8 cellular contexts compared by ENCODE assay signal in genomic region chr14:55731881-55732498, GRCh38.
DNase-seq lines count a peak whose midpoint lies in the region; ATAC-seq and TF ChIP-seq lines count a peak whose summit lies in the region.

No MANE protein-coding gene starts in this region.

- no peak for ATAC-seq in activated CD8-positive, alpha-beta T cell treated with anti-CD3 and anti-CD28 coated beads, Interleukin-2, amount 10 ng/mL, durations not matched to agents 7 days and 5 days
- no peak for ATAC-seq in stimulated activated memory B cell treated with anti-CD40 and anti-IgM and Interleukin-4, amounts not matched to agents 10 μg/mL and 1 μg/mL and 100 μg/mL, for 72 hours
- no peak for ATAC-seq in HG03439 (IDR thresholded peaks at IDR 0.05; ENCODE audit: unreplicated experiment)

- no peaks in the 10 kb centered on the region for H3K4me1 Mint-ChIP-seq in activated CD8-positive, alpha-beta T cell treated with anti-CD3 and anti-CD28 coated beads, Interleukin-2, amount 10 ng/mL, durations not matched to agents 7 days and 5 days (ENCODE audit: low read depth)
- no peaks in the 10 kb centered on the region for H3K4me1 Mint-ChIP-seq in stimulated activated memory B cell treated with anti-CD40 and anti-IgM and Interleukin-4, amounts not matched to agents 10 μg/mL and 1 μg/mL and 100 μg/mL, for 72 hours

- DNase-seq in GM10248 (ENCODE audit: extremely low spot score) (no peak), NCI-H1694 (lab: John Stamatoyannopoulos, UW) (peak; percentile 42), epithelial cell of proximal tubule (ENCODE audit: low read depth) (no peak), retinal pigment epithelial cell (ENCODE audit: low read depth) (no peak), SW480 (ENCODE audit: low spot score) (no peak)
- DNase-seq in activated CD8-positive, alpha-beta T cell treated with anti-CD3 and anti-CD28 coated beads, Interleukin-2, amount 10 ng/mL, durations not matched to agents 7 days and 5 days: peak; percentile 64

- CTCF ChIA-PET in GM10248 (lab: Yijun Ruan, JAX): interaction anchor here (0.9 to 4.7 kb wide), 28 partner anchors 10 to 743 kb away, joined by 3 to 39 read pairs (median 3); no protein-coding TSS in a partner anchor
- CTCF ChIA-PET in activated CD8-positive, alpha-beta T cell treated with anti-CD3 and anti-CD28 coated beads, Interleukin-2, amount 10 ng/mL, durations not matched to agents 7 days and 5 days (lab: Charles Lee): interaction anchor here (0.7 to 6.0 kb wide), 22 partner anchors 8 to 745 kb away, joined by 3 to 39 read pairs (median 3); no protein-coding TSS in a partner anchor

- peaks cover 6% of the 10 kb centered on the region for H3K9me3 Mint-ChIP-seq in activated CD8-positive, alpha-beta T cell treated with anti-CD3 and anti-CD28 coated beads, Interleukin-2, amount 10 ng/mL, durations not matched to agents 7 days and 5 days (ENCODE audit: insufficient read depth)
- H3K9me3 Mint-ChIP-seq in stimulated activated memory B cell treated with anti-CD40 and anti-IgM and Interleukin-4, amounts not matched to agents 10 μg/mL and 1 μg/mL and 100 μg/mL, for 72 hours: peaks cover 9% of the 10 kb centered on the region

- H3K27ac Mint-ChIP-seq in activated CD8-positive, alpha-beta T cell treated with anti-CD3 and anti-CD28 coated beads, Interleukin-2, amount 10 ng/mL, durations not matched to agents 7 days and 5 days: no peak overlapping the region
- H3K27ac Mint-ChIP-seq in stimulated activated memory B cell treated with anti-CD40 and anti-IgM and Interleukin-4, amounts not matched to agents 10 μg/mL and 1 μg/mL and 100 μg/mL, for 72 hours: no peak overlapping the region

- H3K27me3 Mint-ChIP-seq in activated CD8-positive, alpha-beta T cell treated with anti-CD3 and anti-CD28 coated beads, Interleukin-2, amount 10 ng/mL, durations not matched to agents 7 days and 5 days (ENCODE audit: low read depth): peaks cover 7% of the 10 kb centered on the region
- no peaks in the 10 kb centered on the region for H3K27me3 Mint-ChIP-seq in stimulated activated memory B cell treated with anti-CD40 and anti-IgM and Interleukin-4, amounts not matched to agents 10 μg/mL and 1 μg/mL and 100 μg/mL, for 72 hours

- no peaks in the 10 kb centered on the region for H3K36me3 Mint-ChIP-seq in activated CD8-positive, alpha-beta T cell treated with anti-CD3 and anti-CD28 coated beads, Interleukin-2, amount 10 ng/mL, durations not matched to agents 7 days and 5 days (ENCODE audit: low read depth)
- H3K36me3 Mint-ChIP-seq in stimulated activated memory B cell treated with anti-CD40 and anti-IgM and Interleukin-4, amounts not matched to agents 10 μg/mL and 1 μg/mL and 100 μg/mL, for 72 hours: no peaks in the 10 kb centered on the region

- no peak overlapping the region for H3K4me3 Mint-ChIP-seq in activated CD8-positive, alpha-beta T cell treated with anti-CD3 and anti-CD28 coated beads, Interleukin-2, amount 10 ng/mL, durations not matched to agents 7 days and 5 days
- no peak overlapping the region for H3K4me3 Mint-ChIP-seq in stimulated activated memory B cell treated with anti-CD40 and anti-IgM and Interleukin-4, amounts not matched to agents 10 μg/mL and 1 μg/mL and 100 μg/mL, for 72 hours

- peak; percentile 56 for TF ChIP-seq CTCF in GM10248 (IDR thresholded peaks at IDR 0.05; ENCODE audit: control extremely low read depth, extremely low read depth, low read depth, missing control alignments)
- peak; percentile 83 for TF ChIP-seq CTCF in epithelial cell of proximal tubule (conservative IDR thresholded peaks at IDR 0.05; ENCODE audit: low read depth, low read length)
- TF ChIP-seq CTCF in retinal pigment epithelial cell (conservative IDR thresholded peaks at IDR 0.05; ENCODE audit: low read depth, low read length): peak; percentile 55

- H3K4me3 ChIP-seq in epithelial cell of proximal tubule (ENCODE audit: low read depth, low read length) (no peak overlapping the region), retinal pigment epithelial cell (ENCODE audit: low read length) (no peak overlapping the region)

- POLR2A ChIA-PET in GM10248 (lab: Yijun Ruan, JAX): no interaction called here
- POLR2A ChIA-PET in activated CD8-positive, alpha-beta T cell treated with anti-CD3 and anti-CD28 coated beads, Interleukin-2, amount 10 ng/mL, durations not matched to agents 7 days and 5 days (lab: Charles Lee): no interaction called here

Comparison
In these comparisons a context has a peak if more than half of its experiments do, and no peak if none do; other contexts are left out.
1. DNase-seq: peak in NCI-H1694 (single experiment) and activated CD8-positive, alpha-beta T cell treated with anti-CD3 and anti-CD28 coated beads, Interleukin-2, amount 10 ng/mL, durations not matched to agents 7 days and 5 days (single experiment); none in GM10248 (single experiment), epithelial cell of proximal tubule (single experiment), retinal pigment epithelial cell (single experiment) and SW480 (single experiment).
2. Peak in every context shown above with its lines, with median percentiles within 50 percentile points of each other: CTCF ChIP-seq.